ENCODE assay signal across 8 cellular contexts in the genomic region with DNA sequence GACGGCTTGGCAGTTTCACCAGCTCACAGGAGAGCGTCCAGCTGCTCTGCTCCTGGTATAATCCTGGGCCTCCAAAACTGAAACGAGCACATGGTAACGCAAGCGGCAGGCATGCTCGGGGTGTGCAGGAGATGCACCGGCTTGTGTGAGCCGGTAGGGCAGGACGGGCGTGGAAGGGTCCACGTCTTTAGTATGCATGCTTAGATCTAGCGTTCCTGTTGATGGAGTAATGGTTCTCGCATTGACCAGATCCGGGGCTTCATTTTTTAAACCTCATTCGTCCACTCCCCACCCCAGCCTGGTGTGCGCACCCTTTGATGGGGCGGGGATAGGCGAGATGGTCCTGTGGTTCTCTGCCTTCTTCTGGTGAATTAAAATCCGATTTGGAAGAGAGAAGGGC. TPM values are rescaled to one million over a fixed set of nuclear protein-coding genes. Genes with fewer than 3 reads are reported as not detected.
DNase-seq lines count a peak whose midpoint lies in the region; ATAC-seq, FAIRE-seq and TF ChIP-seq lines count a peak whose summit lies in the region.

No MANE protein-coding gene starts in this region.

- no peak for FAIRE-seq in GM12892 (lab: Jason Lieb, UNC)

- H3K27me3 ChIP-seq in SJSA1 (replicated peaks) (peaks cover 14% of the 10 kb centered on the region), uterus (no peaks in the 10 kb centered on the region)

- H3K27ac ChIP-seq in SJSA1: no peak overlapping the region
- H3K27ac ChIP-seq in uterus: peak overlapping the region; percentile 78 to 87

- H3K9me3 ChIP-seq in SJSA1 (replicated peaks) (no peaks in the 10 kb centered on the region), uterus (no peaks in the 10 kb centered on the region)

- no peak for DNase-seq in Right ventricle myocardium inferior (ENCODE audit: missing footprints)
- DNase-seq in cardiac septum (ENCODE audit: low spot score): no peak
- peak in 1 of 2 experiments; percentile 11 for DNase-seq in SJSA1 (ENCODE audit: low read depth in 1 of 2, low spot score in 2 of 2)
- DNase-seq in epidermal melanocyte (ENCODE audit: insufficient read length, low spot score): peak; percentile 36
- DNase-seq in mucosa of gallbladder (ENCODE audit: low spot score): peak; percentile 29
- peak; percentile 34 to 40 for DNase-seq in uterus
- no peak for DNase-seq in GM12892 (ENCODE audit: insufficient read length)

- H3K4me3 ChIP-seq in SJSA1 (peak overlapping the region; percentile 39), uterus (peak overlapping the region; percentile 42 to 51)

- ATAC-seq in Right ventricle myocardium inferior (peak; percentile 54), HG02642 (IDR thresholded peaks at IDR 0.05; ENCODE audit: poor library complexity, unreplicated experiment) (peak; percentile 55)

- TF ChIP-seq POLR2A in uterus (IDR thresholded peaks at IDR 0.05) (no peak), GM12892 (IDR thresholded peaks at IDR 0.05; ENCODE audit: low read depth, low read length) (no peak)

- peak in 1 of 4 experiments; percentile 10 for TF ChIP-seq CTCF in uterus (IDR thresholded peaks at IDR 0.05)

- intact Hi-C loops in Right ventricle myocardium inferior (cut with DNase I): loop anchor here (2.0 kb wide), 1 partner anchor 47 kb away; a partner anchor contains a TSS
- intact Hi-C loops in cardiac septum (cut with DNase I): loop anchor here (2.0 kb wide), 1 partner anchor 47 kb away; a partner anchor contains a TSS
- intact Hi-C loops in uterus (cut with DNase I; ENCODE audit: low total_unique reads): no loop called here

- H3K36me3 ChIP-seq in SJSA1 (no peaks in the 10 kb centered on the region), uterus (no peaks in the 10 kb centered on the region)

- H3K4me1 ChIP-seq in SJSA1 (replicated peaks): peaks cover 12% of the 10 kb centered on the region
- no peaks in the 10 kb centered on the region for H3K4me1 ChIP-seq in uterus

RNA-seq across cellular contexts. Expression of a gene that starts 39.7 kb away (rescaled TPM):
- total RNA-seq in Right ventricle myocardium inferior (13.9 TPM), cardiac septum (5.8 TPM), mucosa of gallbladder (38.2 TPM), uterus (10 to 100 TPM in 3 of 4 donors, under 1 TPM in 1; 0.77 to 18.9 (median 17.7) TPM)
- total RNA-seq in SJSA1 (2014; rRNA removed; shearing (Covaris generic)): 0.42 TPM in 1 of 2 replicates, not detected in the other
- 2.2 TPM for polyA plus RNA-seq in GM12892 (2012; ENCODE audit: missing spikeins)

RNA-seq across cellular contexts. Expression of a gene that starts 47.2 kb away (rescaled TPM):
- total RNA-seq in Right ventricle myocardium inferior (22.7 TPM), cardiac septum (20.4 TPM), mucosa of gallbladder (96.4 TPM), uterus (10 to 100 TPM in 3 of 4 donors, 1 to 10 TPM in 1; 9.7 to 22.5 (median 19.7) TPM)
- 3.2 and 4.3 TPM in 2 replicates for total RNA-seq in SJSA1 (2014; rRNA removed; shearing (Covaris generic))
- 2.9 TPM for polyA plus RNA-seq in GM12892 (2012; ENCODE audit: missing spikeins)

Comparison
In these comparisons a context has a peak if more than half of its experiments do, and no peak if none do; other contexts are left out.
1. DNase-seq: peak in epidermal melanocyte (single experiment), mucosa of gallbladder (single experiment) and uterus (2 of 2); none in Right ventricle myocardium inferior (single experiment), cardiac septum (single experiment) and GM12892 (single experiment).